In the genomic region with DNA sequence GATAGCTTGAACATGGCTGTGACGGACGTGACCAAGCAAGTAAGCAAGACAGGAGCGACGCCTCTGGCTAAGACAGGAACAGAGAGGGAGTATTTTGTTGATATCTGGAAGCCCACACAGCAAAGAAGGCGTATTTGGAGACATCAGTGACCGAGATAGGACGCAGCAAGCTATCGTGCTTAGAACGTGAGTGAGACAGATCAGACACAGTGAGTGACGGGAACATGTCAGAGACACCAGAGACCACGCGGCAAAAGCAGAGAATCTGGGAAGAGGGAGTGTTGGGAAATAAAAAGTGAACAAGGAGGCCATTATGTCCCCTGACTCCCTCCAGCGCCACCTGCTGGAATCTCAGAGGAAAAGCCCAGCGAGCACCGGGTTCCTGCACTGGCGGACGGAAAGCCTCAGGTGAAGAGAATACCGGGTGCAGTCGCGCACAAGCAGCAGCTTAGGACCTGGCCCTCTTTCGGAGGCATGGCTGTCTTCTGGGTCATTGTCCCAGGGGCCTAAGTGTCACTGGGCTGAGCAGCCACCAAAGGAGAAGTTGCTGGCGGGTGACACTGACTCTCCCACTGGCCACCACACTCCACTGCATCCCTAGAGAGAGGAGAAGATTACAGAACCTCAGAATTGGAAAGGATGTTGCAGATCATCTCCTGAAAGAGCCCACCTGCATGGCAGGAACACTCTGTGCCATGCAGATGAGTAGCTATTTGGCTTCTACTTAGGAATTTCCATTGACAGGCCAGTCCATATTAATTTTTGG, we compare ENCODE assay signal across 8 cellular contexts.
DNase-seq lines count a peak whose midpoint lies in the region; ATAC-seq and TF ChIP-seq lines count a peak whose summit lies in the region.

No MANE protein-coding gene starts in this region.

- ATAC-seq in GM21717 (IDR thresholded peaks at IDR 0.05; ENCODE audit: unreplicated experiment) (peak; percentile 88), activated B cell treated with CpG ODN at 0.5 μM for 24 hours (ENCODE audit: low read depth) (peak; percentile 45), lower lobe of right lung (peak; percentile 71 to 74)

- H3K9me3 ChIP-seq in colonic mucosa: no peaks in the 10 kb centered on the region
- no peaks in the 10 kb centered on the region for H3K9me3 ChIP-seq in lower lobe of right lung

- H3K4me3 Mint-ChIP-seq in activated B cell treated with CpG ODN at 0.5 μM for 24 hours: no peak overlapping the region

- no peak overlapping the region for H3K9ac ChIP-seq in colonic mucosa (ENCODE audit: low read depth in 2 of 2, low read length in 2 of 2)

- DNase-seq in EH (ENCODE audit: low read depth): peak; percentile 50
- peak; percentile 63 to 71 for DNase-seq in Kasumi-1 (lab: John Stamatoyannopoulos, UW)
- DNase-seq in activated B cell treated with CpG ODN at 0.5 μM for 24 hours: no peak
- DNase-seq in colonic mucosa: peak; percentile 34
- peak; percentile 70 for DNase-seq in lower lobe of right lung
- peak; percentile 6 to 18 for DNase-seq in stimulated activated CD8-positive, alpha-beta memory T cell treated with anti-CD3 and anti-CD28 coated beads, Interleukin-4, amount 100 ng/mL, for 4 hours (ENCODE audit: low read depth in 2 of 2, low spot score in 1 of 2)
- DNase-seq in NCI-H226: no peak

- H3K4me1 ChIP-seq in colonic mucosa: no peaks in the 10 kb centered on the region
- H3K4me1 ChIP-seq in lower lobe of right lung: peaks cover 10% of the 10 kb centered on the region

- no peaks in the 10 kb centered on the region for H3K9me3 Mint-ChIP-seq in activated B cell treated with CpG ODN at 0.5 μM for 24 hours

- intact Hi-C loops in activated B cell treated with CpG ODN at 0.5 μM for 24 hours (cut with micrococcal nuclease) (no loop called here), colonic mucosa (cut with DNase I) (no loop called here), lower lobe of right lung (cut with DNase I) (no loop called here)

- no peaks in the 10 kb centered on the region for H3K27me3 ChIP-seq in colonic mucosa
- H3K27me3 ChIP-seq in lower lobe of right lung (ENCODE audit: low read depth): peaks cover 6% of the 10 kb centered on the region

- H3K36me3 Mint-ChIP-seq in activated B cell treated with CpG ODN at 0.5 μM for 24 hours (ENCODE audit: low read depth): no peaks in the 10 kb centered on the region

- peaks cover 3% of the 10 kb centered on the region for H3K4me1 Mint-ChIP-seq in activated B cell treated with CpG ODN at 0.5 μM for 24 hours

- peaks cover 28% of the 10 kb centered on the region for H3K27me3 Mint-ChIP-seq in activated B cell treated with CpG ODN at 0.5 μM for 24 hours

- H3K27ac ChIP-seq in colonic mucosa (no peak overlapping the region), lower lobe of right lung (no peak overlapping the region)

- H3K36me3 ChIP-seq in colonic mucosa (no peaks in the 10 kb centered on the region), lower lobe of right lung (no peaks in the 10 kb centered on the region)

- no peak overlapping the region for H3K27ac Mint-ChIP-seq in activated B cell treated with CpG ODN at 0.5 μM for 24 hours

- CTCF ChIA-PET in activated B cell treated with CpG ODN at 0.5 μM for 24 hours (lab: Charles Lee): interaction anchor here (1.1 kb wide), 1 partner anchor 56 kb away, joined by 3 read pairs; no protein-coding TSS in a partner anchor

- POLR2A ChIA-PET in activated B cell treated with CpG ODN at 0.5 μM for 24 hours (lab: Charles Lee): no interaction called here

- H3K4me3 ChIP-seq in colonic mucosa: no peak overlapping the region
- H3K4me3 ChIP-seq in lower lobe of right lung: no peak overlapping the region

- no peak for TF ChIP-seq CTCF in activated B cell treated with CpG ODN at 0.5 μM for 24 hours (IDR thresholded peaks at IDR 0.05)
- peak; percentile 40 for TF ChIP-seq CTCF in colonic mucosa (IDR thresholded peaks at IDR 0.05)
- peak; percentile 82 for TF ChIP-seq CTCF in lower lobe of right lung (IDR thresholded peaks at IDR 0.05)

Comparison
In these comparisons a context has a peak if more than half of its experiments do, and no peak if none do; other contexts are left out.
1. DNase-seq: peak in EH (single experiment), Kasumi-1 (2 of 2), colonic mucosa (single experiment), lower lobe of right lung (single experiment) and stimulated activated CD8-positive, alpha-beta memory T cell treated with anti-CD3 and anti-CD28 coated beads, Interleukin-4, amount 100 ng/mL, for 4 hours (2 of 2); none in activated B cell treated with CpG ODN at 0.5 μM for 24 hours (single experiment) and NCI-H226 (single experiment).
2. Peak in every context shown above with its lines, with median percentiles within 50 percentile points of each other: ATAC-seq.